ENCODE assay signal across 7 cellular contexts in genomic region chr22:20244250-20244648, GRCh38. TPM values are rescaled to one million over a fixed set of nuclear protein-coding genes. Genes with fewer than 3 reads are reported as not detected.
DNase-seq lines count a peak whose midpoint lies in the region; ATAC-seq and TF ChIP-seq lines count a peak whose summit lies in the region.

No MANE protein-coding gene starts in this region.

- H3K27me3 Mint-ChIP-seq in brain (peaks cover 2% of the 10 kb centered on the region), neural crest cell (ENCODE audit: low read depth) (no peaks in the 10 kb centered on the region)

- no peaks in the 10 kb centered on the region for H3K79me2 ChIP-seq in DOHH2 (ENCODE audit: control insufficient read depth, low read length)

- no peaks in the 10 kb centered on the region for H3F3A ChIP-seq in DOHH2 (ENCODE audit: control insufficient read depth, insufficient read depth)

- H3K36me3 ChIP-seq in DOHH2 (ENCODE audit: control insufficient read depth, low read length), result no peaks in the 10 kb centered on the region
- no peaks in the 10 kb centered on the region for H3K36me3 ChIP-seq in Peyer's patch
- no peaks in the 10 kb centered on the region for H3K36me3 ChIP-seq in gastroesophageal sphincter

- peak overlapping the region; percentile 59 for H3K4me2 ChIP-seq in DOHH2 (ENCODE audit: low read length)

- H3K4me1 ChIP-seq in DOHH2 (ENCODE audit: control insufficient read depth, low read length) (peaks cover 46% of the 10 kb centered on the region), Peyer's patch (peaks cover 0 to 34% (median 23%) of the 10 kb centered on the region in 4 donors), gastroesophageal sphincter (peaks cover 0 to 47% (median 22%) of the 10 kb centered on the region in 3 donors)

- no peak for ATAC-seq in gastroesophageal sphincter
- ATAC-seq in HG03039 (IDR thresholded peaks at IDR 0.05; ENCODE audit: unreplicated experiment), result no peak

- H3K9me3 ChIP-seq in DOHH2 (ENCODE audit: control insufficient read depth, insufficient read depth, low read length), result no peaks in the 10 kb centered on the region
- no peaks in the 10 kb centered on the region for H3K9me3 ChIP-seq in Peyer's patch
- H3K9me3 ChIP-seq in gastroesophageal sphincter, result no peaks in the 10 kb centered on the region

- WGBS in gastroesophageal sphincter (ENCODE audit: low coverage in 1 of 2), 2 donors, result no CpG with 5 or more reads among the region's 10 CpGs

- H3K27ac ChIP-seq in DOHH2 (ENCODE audit: low read depth, low read length), result no peak overlapping the region
- peak overlapping the region; percentile 32 to 59 (median 54) for H3K27ac ChIP-seq in Peyer's patch
- H3K27ac ChIP-seq in gastroesophageal sphincter, result no peak overlapping the region

- TF ChIP-seq EP300 in gastroesophageal sphincter (IDR thresholded peaks at IDR 0.05), result no peak

- TF ChIP-seq POLR2A in Peyer's patch (IDR thresholded peaks at IDR 0.05), result no peak
- no peak for TF ChIP-seq POLR2A in gastroesophageal sphincter (IDR thresholded peaks at IDR 0.05)

- no peak for TF ChIP-seq CTCF in DOHH2 (IDR thresholded peaks at IDR 0.05; ENCODE audit: low read depth, low read length, poor library complexity, severe bottlenecking)
- no peak for TF ChIP-seq CTCF in Peyer's patch (IDR thresholded peaks at IDR 0.05)
- TF ChIP-seq CTCF in brain (conservative IDR thresholded peaks at IDR 0.05), result no peak
- TF ChIP-seq CTCF in neural crest cell (conservative IDR thresholded peaks at IDR 0.05), result no peak
- TF ChIP-seq CTCF in gastroesophageal sphincter (IDR thresholded peaks at IDR 0.05), result no peak

- H3K4me1 Mint-ChIP-seq in brain, result peaks cover 96% of the 10 kb centered on the region
- peaks cover 48% of the 10 kb centered on the region for H3K4me1 Mint-ChIP-seq in neural crest cell

- peak overlapping the region in 4 of 5 experiments; percentile 52 to 77 (median 65) for H3K4me3 Mint-ChIP-seq in brain
- H3K4me3 Mint-ChIP-seq in neural crest cell, result no peak overlapping the region

- H3K27me3 ChIP-seq in DOHH2 (ENCODE audit: control insufficient read depth, low read length) (no peaks in the 10 kb centered on the region), Peyer's patch (no peaks in the 10 kb centered on the region), gastroesophageal sphincter (no peaks in the 10 kb centered on the region)

- no peaks in the 10 kb centered on the region for H4K20me1 ChIP-seq in DOHH2 (ENCODE audit: control insufficient read depth, insufficient read depth, low read depth, low read length)

- H3K9me3 Mint-ChIP-seq in brain (peaks cover 0 to 3% (median 0%) of the 10 kb centered on the region in 5 experiments), neural crest cell (no peaks in the 10 kb centered on the region)

- H3K36me3 Mint-ChIP-seq in brain (no peaks in the 10 kb centered on the region), neural crest cell (ENCODE audit: low read depth) (no peaks in the 10 kb centered on the region)

- DNase-seq in Peyer's patch (no peak), neural crest cell (ENCODE audit: low read depth, low spot score) (no peak), NCI-H2227 (lab: John Stamatoyannopoulos, UW; ENCODE audit: unreplicated experiment) (no peak)

- H3K27ac Mint-ChIP-seq in brain (peak overlapping the region; percentile 82 to 99 (median 95)), neural crest cell (ENCODE audit: unreplicated experiment) (peak overlapping the region; percentile 96)

- no peaks in the 10 kb centered on the region for H3K9me2 ChIP-seq in DOHH2 (replicated peaks; ENCODE audit: control insufficient read depth, low read length)

- H3K4me3 ChIP-seq in DOHH2 (ENCODE audit: low read length) (0 out of 2 replicates have a peak overlapping the region, but pooled peaks have one; percentile 30), Peyer's patch (no peak overlapping the region), gastroesophageal sphincter (no peak overlapping the region)

RNA-seq across cellular contexts. Expression of gene RTN4R, which starts 23.9 kb away (rescaled TPM):
- total RNA-seq in Peyer's patch (1 to 10 TPM; 5.2 to 9.1 (median 5.7) TPM), neural crest cell (17.9 and 19.0 TPM in 2 replicates), gastroesophageal sphincter (1 to 10 TPM in 2 of 4 donors, not detected in 2; 1.3 to 2.4 TPM)
- polyA plus RNA-seq in brain (ENCODE audit: insufficient read depth, low read depth, low replicate concordance), result 21.3 TPM

Comparison
In these comparisons a context has a peak if more than half of its experiments do, and no peak if none do; other contexts are left out.
1. H3K27ac ChIP-seq: peak in Peyer's patch (4 of 4); none in DOHH2 (single experiment) and gastroesophageal sphincter (0 of 4).